Comparison of ENCODE assay signal across 2 cellular contexts in the genomic region with DNA sequence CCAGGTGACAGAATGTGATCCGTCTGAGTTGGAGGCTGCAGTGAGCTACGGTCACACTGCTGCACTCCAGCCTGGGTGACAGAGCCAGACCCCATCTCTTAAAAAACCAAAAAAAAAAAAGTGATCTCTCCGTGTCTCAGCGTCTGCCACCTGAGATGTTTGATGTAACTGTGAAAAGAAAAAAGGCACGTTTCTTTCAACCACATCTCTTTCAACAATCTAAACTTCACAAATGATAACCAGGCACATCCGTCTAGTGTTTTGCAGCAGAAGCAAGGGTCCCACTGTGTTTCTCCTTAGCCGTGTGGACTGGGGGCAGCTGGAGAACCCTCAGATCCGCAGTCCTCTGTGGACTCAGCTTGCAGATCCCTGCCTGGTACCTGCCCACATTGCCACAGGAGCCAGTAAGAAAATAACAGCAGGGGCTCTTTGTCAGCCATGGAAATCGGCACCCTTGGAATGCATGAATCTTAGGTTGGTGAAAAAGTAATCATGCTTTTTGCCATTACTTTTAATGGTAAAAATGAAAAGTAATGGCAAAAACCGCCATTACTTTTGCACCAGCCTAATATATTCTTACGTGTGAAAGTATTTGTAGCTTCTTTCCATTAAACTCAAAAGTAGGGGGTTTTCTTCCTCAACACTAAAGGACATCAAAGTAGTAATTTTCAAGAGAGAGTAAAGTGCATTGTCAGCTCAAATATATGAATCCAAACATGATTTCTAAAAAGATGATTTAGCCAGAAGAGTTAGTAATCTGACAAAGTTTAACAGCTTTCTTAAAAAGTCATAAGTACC.
TF ChIP-seq lines count a peak whose summit lies in the region.

No MANE protein-coding gene starts in this region.

TF ChIP-seq in GM23338, 12 proteins besides CTCF, POLR2A, EP300 and RAD21 (continues in another document):
- no peak for TF ChIP-seq STAT1 (IDR thresholded peaks at IDR 0.05; ENCODE audit: unreplicated experiment)
- no peak for TF ChIP-seq JUNB (IDR thresholded peaks at IDR 0.05; ENCODE audit: unreplicated experiment)
- TF ChIP-seq, protein P1, sequence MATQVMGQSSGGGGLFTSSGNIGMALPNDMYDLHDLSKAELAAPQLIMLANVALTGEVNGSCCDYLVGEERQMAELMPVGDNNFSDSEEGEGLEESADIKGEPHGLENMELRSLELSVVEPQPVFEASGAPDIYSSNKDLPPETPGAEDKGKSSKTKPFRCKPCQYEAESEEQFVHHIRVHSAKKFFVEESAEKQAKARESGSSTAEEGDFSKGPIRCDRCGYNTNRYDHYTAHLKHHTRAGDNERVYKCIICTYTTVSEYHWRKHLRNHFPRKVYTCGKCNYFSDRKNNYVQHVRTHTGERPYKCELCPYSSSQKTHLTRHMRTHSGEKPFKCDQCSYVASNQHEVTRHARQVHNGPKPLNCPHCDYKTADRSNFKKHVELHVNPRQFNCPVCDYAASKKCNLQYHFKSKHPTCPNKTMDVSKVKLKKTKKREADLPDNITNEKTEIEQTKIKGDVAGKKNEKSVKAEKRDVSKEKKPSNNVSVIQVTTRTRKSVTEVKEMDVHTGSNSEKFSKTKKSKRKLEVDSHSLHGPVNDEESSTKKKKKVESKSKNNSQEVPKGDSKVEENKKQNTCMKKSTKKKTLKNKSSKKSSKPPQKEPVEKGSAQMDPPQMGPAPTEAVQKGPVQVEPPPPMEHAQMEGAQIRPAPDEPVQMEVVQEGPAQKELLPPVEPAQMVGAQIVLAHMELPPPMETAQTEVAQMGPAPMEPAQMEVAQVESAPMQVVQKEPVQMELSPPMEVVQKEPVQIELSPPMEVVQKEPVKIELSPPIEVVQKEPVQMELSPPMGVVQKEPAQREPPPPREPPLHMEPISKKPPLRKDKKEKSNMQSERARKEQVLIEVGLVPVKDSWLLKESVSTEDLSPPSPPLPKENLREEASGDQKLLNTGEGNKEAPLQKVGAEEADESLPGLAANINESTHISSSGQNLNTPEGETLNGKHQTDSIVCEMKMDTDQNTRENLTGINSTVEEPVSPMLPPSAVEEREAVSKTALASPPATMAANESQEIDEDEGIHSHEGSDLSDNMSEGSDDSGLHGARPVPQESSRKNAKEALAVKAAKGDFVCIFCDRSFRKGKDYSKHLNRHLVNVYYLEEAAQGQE (IDR thresholded peaks at IDR 0.05; ENCODE audit: unreplicated experiment) = no peak
- TF ChIP-seq CREB1 (CRISPR knock-in tag; IDR thresholded peaks at IDR 0.05; ENCODE audit: low read depth) = no peak
- no peak for TF ChIP-seq EZH2 (IDR thresholded peaks at IDR 0.05; ENCODE audit: low read depth, unreplicated experiment)
- no peak for TF ChIP-seq ZNF462 (CRISPR knock-in tag; IDR thresholded peaks at IDR 0.05)
- TF ChIP-seq NANOG (IDR thresholded peaks at IDR 0.05; ENCODE audit: borderline replicate concordance) = no peak
- no peak for TF ChIP-seq POLR2AphosphoS5 (IDR thresholded peaks at IDR 0.05; ENCODE audit: low read depth)
- no peak for TF ChIP-seq ZNF331 (CRISPR knock-in tag; IDR thresholded peaks at IDR 0.05; ENCODE audit: low read depth)

TF ChIP-seq in H1, 55 proteins besides CTCF, POLR2A, EP300 and RAD21:
- TF ChIP-seq TAF7 (optimal IDR thresholded peaks at IDR 0.05; ENCODE audit: borderline replicate concordance, low read depth, low read length) (no peak), TEAD4 (IDR thresholded peaks at IDR 0.05; ENCODE audit: low read depth, low read length) (peak; percentile 66; the same call in 1 of the 2 replicates), YY1 (IDR thresholded peaks at IDR 0.05; ENCODE audit: low read depth, low read length) (peak; percentile 66)
